2 cellular contexts compared by ENCODE assay signal in the genomic region with DNA sequence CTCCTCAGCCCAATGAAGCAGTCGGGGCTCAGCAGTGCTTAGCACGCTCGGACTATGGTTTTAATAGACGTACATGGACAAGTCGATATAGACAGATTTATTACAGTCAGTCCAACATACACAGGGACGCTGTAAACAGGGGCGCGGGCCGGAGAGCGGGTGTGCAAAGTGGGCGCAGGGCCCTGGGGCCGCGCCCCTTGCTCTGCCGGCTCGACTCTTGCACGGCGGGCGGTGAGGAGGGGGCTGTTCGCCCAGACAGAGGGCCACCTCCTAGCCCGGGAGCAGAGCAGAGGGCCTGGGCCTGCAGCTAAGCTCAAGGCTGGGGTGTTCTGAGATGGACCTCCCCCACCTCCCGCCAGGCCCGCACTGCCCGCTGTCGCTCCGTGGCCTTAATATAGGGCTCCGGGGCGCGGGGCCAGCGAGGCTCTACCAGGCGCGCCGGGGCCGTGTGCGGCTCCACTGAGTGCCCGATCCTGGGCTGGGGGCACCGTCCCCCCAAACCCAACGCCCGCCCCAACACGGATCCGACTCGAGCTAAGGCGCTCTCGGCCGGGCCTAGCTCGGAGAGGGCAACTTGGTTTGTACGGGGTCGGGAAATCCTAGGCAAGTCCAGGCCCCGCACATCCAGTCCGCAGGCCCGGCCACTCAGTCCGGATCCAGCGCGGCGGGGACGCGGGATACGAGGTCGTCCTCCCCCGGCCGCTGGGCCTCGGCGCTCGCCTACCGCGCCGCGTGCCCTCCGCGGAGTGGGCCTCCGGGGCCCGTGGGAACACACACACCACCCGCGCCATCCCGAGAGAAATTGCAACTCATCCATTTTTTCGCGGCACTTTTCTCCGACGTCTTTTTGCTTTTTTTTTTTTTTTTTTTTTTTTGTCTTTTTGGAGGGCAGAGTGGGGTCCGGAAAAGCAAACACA.
TF ChIP-seq lines count a peak whose summit lies in the region.

No MANE protein-coding gene starts in this region.

TF ChIP-seq in SK-N-SH, 30 proteins besides CTCF, POLR2A, EP300 and RAD21 (continued from another document):
- TF ChIP-seq, protein P1, sequence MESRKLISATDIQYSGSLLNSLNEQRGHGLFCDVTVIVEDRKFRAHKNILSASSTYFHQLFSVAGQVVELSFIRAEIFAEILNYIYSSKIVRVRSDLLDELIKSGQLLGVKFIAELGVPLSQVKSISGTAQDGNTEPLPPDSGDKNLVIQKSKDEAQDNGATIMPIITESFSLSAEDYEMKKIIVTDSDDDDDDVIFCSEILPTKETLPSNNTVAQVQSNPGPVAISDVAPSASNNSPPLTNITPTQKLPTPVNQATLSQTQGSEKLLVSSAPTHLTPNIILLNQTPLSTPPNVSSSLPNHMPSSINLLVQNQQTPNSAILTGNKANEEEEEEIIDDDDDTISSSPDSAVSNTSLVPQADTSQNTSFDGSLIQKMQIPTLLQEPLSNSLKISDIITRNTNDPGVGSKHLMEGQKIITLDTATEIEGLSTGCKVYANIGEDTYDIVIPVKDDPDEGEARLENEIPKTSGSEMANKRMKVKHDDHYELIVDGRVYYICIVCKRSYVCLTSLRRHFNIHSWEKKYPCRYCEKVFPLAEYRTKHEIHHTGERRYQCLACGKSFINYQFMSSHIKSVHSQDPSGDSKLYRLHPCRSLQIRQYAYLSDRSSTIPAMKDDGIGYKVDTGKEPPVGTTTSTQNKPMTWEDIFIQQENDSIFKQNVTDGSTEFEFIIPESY (IDR thresholded peaks at IDR 0.05; ENCODE audit: borderline replicate concordance, low read depth): no peak
- TF ChIP-seq NRF1 (IDR thresholded peaks at IDR 0.05; ENCODE audit: low read depth, low read length) (no peak), MXI1 (IDR thresholded peaks at IDR 0.05; ENCODE audit: low read depth, low read length) (no peak), TCF12 (IDR thresholded peaks at IDR 0.05) (no peak), MEF2A (IDR thresholded peaks at IDR 0.05; ENCODE audit: borderline replicate concordance, low read depth) (no peak), GATA2 (CRISPR knock-in tag; IDR thresholded peaks at IDR 0.05) (no peak), NFIC (IDR thresholded peaks at IDR 0.05; ENCODE audit: borderline replicate concordance) (no peak), RCOR1 (IDR thresholded peaks at IDR 0.05; ENCODE audit: low read length) (no peak), ELF1 (IDR thresholded peaks at IDR 0.05) (no peak), TEAD4 (IDR thresholded peaks at IDR 0.05; ENCODE audit: borderline replicate concordance, insufficient read depth) (no peak), FOSL2 (IDR thresholded peaks at IDR 0.05; ENCODE audit: borderline replicate concordance, low read depth) (no peak), FOXJ3 (CRISPR knock-in tag; IDR thresholded peaks at IDR 0.05) (no peak)
- TF ChIP-seq, protein P2, sequence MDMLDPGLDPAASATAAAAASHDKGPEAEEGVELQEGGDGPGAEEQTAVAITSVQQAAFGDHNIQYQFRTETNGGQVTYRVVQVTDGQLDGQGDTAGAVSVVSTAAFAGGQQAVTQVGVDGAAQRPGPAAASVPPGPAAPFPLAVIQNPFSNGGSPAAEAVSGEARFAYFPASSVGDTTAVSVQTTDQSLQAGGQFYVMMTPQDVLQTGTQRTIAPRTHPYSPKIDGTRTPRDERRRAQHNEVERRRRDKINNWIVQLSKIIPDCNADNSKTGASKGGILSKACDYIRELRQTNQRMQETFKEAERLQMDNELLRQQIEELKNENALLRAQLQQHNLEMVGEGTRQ (IDR thresholded peaks at IDR 0.05; ENCODE audit: borderline replicate concordance, low read depth, low read length): no peak
- TF ChIP-seq, protein P3, sequence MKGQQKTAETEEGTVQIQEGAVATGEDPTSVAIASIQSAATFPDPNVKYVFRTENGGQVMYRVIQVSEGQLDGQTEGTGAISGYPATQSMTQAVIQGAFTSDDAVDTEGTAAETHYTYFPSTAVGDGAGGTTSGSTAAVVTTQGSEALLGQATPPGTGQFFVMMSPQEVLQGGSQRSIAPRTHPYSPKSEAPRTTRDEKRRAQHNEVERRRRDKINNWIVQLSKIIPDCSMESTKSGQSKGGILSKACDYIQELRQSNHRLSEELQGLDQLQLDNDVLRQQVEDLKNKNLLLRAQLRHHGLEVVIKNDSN (IDR thresholded peaks at IDR 0.05; ENCODE audit: borderline replicate concordance, low read depth): no peak
- TF ChIP-seq, protein P4, sequence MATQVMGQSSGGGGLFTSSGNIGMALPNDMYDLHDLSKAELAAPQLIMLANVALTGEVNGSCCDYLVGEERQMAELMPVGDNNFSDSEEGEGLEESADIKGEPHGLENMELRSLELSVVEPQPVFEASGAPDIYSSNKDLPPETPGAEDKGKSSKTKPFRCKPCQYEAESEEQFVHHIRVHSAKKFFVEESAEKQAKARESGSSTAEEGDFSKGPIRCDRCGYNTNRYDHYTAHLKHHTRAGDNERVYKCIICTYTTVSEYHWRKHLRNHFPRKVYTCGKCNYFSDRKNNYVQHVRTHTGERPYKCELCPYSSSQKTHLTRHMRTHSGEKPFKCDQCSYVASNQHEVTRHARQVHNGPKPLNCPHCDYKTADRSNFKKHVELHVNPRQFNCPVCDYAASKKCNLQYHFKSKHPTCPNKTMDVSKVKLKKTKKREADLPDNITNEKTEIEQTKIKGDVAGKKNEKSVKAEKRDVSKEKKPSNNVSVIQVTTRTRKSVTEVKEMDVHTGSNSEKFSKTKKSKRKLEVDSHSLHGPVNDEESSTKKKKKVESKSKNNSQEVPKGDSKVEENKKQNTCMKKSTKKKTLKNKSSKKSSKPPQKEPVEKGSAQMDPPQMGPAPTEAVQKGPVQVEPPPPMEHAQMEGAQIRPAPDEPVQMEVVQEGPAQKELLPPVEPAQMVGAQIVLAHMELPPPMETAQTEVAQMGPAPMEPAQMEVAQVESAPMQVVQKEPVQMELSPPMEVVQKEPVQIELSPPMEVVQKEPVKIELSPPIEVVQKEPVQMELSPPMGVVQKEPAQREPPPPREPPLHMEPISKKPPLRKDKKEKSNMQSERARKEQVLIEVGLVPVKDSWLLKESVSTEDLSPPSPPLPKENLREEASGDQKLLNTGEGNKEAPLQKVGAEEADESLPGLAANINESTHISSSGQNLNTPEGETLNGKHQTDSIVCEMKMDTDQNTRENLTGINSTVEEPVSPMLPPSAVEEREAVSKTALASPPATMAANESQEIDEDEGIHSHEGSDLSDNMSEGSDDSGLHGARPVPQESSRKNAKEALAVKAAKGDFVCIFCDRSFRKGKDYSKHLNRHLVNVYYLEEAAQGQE (IDR thresholded peaks at IDR 0.05; ENCODE audit: low read depth, low read length): no peak
- TF ChIP-seq, protein P5, sequence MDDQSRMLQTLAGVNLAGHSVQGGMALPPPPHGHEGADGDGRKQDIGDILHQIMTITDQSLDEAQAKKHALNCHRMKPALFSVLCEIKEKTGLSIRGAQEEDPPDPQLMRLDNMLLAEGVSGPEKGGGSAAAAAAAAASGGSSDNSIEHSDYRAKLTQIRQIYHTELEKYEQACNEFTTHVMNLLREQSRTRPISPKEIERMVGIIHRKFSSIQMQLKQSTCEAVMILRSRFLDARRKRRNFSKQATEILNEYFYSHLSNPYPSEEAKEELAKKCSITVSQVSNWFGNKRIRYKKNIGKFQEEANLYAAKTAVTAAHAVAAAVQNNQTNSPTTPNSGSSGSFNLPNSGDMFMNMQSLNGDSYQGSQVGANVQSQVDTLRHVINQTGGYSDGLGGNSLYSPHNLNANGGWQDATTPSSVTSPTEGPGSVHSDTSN (IDR thresholded peaks at IDR 0.05): no peak
- TF ChIP-seq, protein P6, sequence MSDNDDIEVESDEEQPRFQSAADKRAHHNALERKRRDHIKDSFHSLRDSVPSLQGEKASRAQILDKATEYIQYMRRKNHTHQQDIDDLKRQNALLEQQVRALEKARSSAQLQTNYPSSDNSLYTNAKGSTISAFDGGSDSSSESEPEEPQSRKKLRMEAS (IDR thresholded peaks at IDR 0.05; ENCODE audit: low read depth): no peak
TF ChIP-seq in SK-N-SH: peak in this region for 0.

TF ChIP-seq in SK-N-SH treated with all-trans-retinoic acid at 6 μM for 48 hours, 23 proteins besides CTCF, POLR2A, EP300 and RAD21 (continued from another document):
- no peak for TF ChIP-seq ISL1 (CRISPR knock-in tag; IDR thresholded peaks at IDR 0.05)
- TF ChIP-seq ZNF565 (CRISPR knock-in tag; conservative IDR thresholded peaks at IDR 0.05; ENCODE audit: low read depth): no peak
